16 cellular contexts compared by ENCODE assay signal in genomic region chr5:147400076-147400809, GRCh38.
DNase-seq lines count a peak whose midpoint lies in the region; TF ChIP-seq lines count a peak whose summit lies in the region.
"Had no signal": no experiment of that assay in that cellular context is flagged by ENCODE, and none has a peak within 500 bp of the region (broad histone marks: within the 10 kb centered on the region; RNA-seq: fewer than 3 reads in every experiment).

No MANE protein-coding gene starts in this region.

- WGBS in H9 (ENCODE audit: extremely low coverage, insufficient read length, low lambda C conversion rate): no CpG with 5 or more reads among the region's 7 CpGs
- WGBS in sigmoid colon, 2 donors: 60 to 81% methylated on average over 7 of the region's 7 CpGs

- H3K23me2 ChIP-seq in H9 (ENCODE audit: insufficient read length, low read depth, low read length, poor library complexity, severe bottlenecking): no peaks in the 10 kb centered on the region

- no peak overlapping the region for H4K5ac ChIP-seq in H9 (ENCODE audit: insufficient read length, low read depth, low read length)

- no peak overlapping the region for H3K9ac ChIP-seq in H9 (ENCODE audit: extremely low read depth, insufficient read length, low read length)

- H2AK5ac ChIP-seq in H9 (ENCODE audit: insufficient read length, low read length): no peak overlapping the region

- H2BK20ac ChIP-seq in H9 (ENCODE audit: low read depth, low read length, poor library complexity, severe bottlenecking): no peak overlapping the region

- H3K9me3 ChIP-seq in H9 (ENCODE audit: control insufficient read depth, low read depth, low read length): no peaks in the 10 kb centered on the region
- H3K9me3 ChIP-seq in ascending aorta: no peaks in the 10 kb centered on the region
- no peaks in the 10 kb centered on the region for H3K9me3 ChIP-seq in sigmoid colon

- no peaks in the 10 kb centered on the region for H3K79me1 ChIP-seq in H9 (ENCODE audit: insufficient read depth, low read depth, low read length, poor library complexity, severe bottlenecking)

- DNase-seq in H9: no peak
- DNase-seq in ascending aorta (ENCODE audit: low spot score in 2 of 2): no peak
- peak; percentile 88 for DNase-seq in fibroblast of villous mesenchyme (ENCODE audit: low read depth)
- no peak for DNase-seq in sigmoid colon
- DNase-seq in NCI-H1092 (lab: John Stamatoyannopoulos, UW): no peak
- DNase-seq in NCI-H69 (lab: John Stamatoyannopoulos, UW): no peak
- no peak for DNase-seq in MCF 10A (ENCODE audit: unreplicated experiment)
- no peak for DNase-seq in GM03348 (ENCODE audit: low spot score)
- DNase-seq: CD4-positive, CD25-positive, alpha-beta regulatory T cell; DMS79 treated with DMSO at 0.1 percent for 48 hours; HFFc6; NCI-H1417; NCI-H1930; NCI-H2171; NCI-H446 treated with DMSO at 0.1 percent for 48 hours; SHP77 treated with DMSO at 0.1 percent for 48 hours had no signal

- H3K36me3 ChIP-seq in ascending aorta: peaks cover 58 to 65% of the 10 kb centered on the region in 2 donors
- peaks cover 15 to 77% (median 52%) of the 10 kb centered on the region in 4 donors for H3K36me3 ChIP-seq in sigmoid colon

- no peak overlapping the region for H3K18ac ChIP-seq in H9 (ENCODE audit: insufficient read length, low read depth, low read length)

- no peak overlapping the region for H3K4me2 ChIP-seq in H9 (ENCODE audit: insufficient read depth, insufficient read length, low read length)

- no peaks in the 10 kb centered on the region for H3K4me1 ChIP-seq in H9 (ENCODE audit: insufficient read depth, low read length)
- peaks cover 14 to 23% of the 10 kb centered on the region in 2 donors for H3K4me1 ChIP-seq in ascending aorta
- H3K4me1 ChIP-seq in sigmoid colon: peaks cover 2 to 41% (median 26%) of the 10 kb centered on the region in 4 donors

- no peak overlapping the region for H2BK5ac ChIP-seq in H9 (ENCODE audit: insufficient read length, low read length)

- no peak overlapping the region for H3K56ac ChIP-seq in H9 (ENCODE audit: insufficient read length, low read depth, low read length)

- H3T11ph ChIP-seq in H9 (ENCODE audit: low read length): no peak overlapping the region

- no peak for TF ChIP-seq POLR2A in sigmoid colon (IDR thresholded peaks at IDR 0.05)

- CTCF ChIA-PET in MCF 10A (lab: Yijun Ruan, JAX): interaction anchor here (0.8 to 1.3 kb wide), 8 partner anchors 8 to 179 kb away, joined by 3 to 10 read pairs (median 4); no protein-coding TSS in a partner anchor

- H3K4me1 Mint-ChIP-seq in H9 (peaks cover 7 to 11% of the 10 kb centered on the region in 2 experiments), MCF 10A (ENCODE audit: insufficient read depth, unreplicated experiment) (peaks cover 20% of the 10 kb centered on the region)
- H3K4me1 Mint-ChIP-seq: CD4-positive, CD25-positive, alpha-beta regulatory T cell had no signal

- H3K27me3 Mint-ChIP-seq in H9 (ENCODE audit: low read depth) (no peaks in the 10 kb centered on the region), MCF 10A (ENCODE audit: insufficient read depth, unreplicated experiment) (no peaks in the 10 kb centered on the region)
- H3K27me3 Mint-ChIP-seq: CD4-positive, CD25-positive, alpha-beta regulatory T cell had no signal

- H3K14ac ChIP-seq in H9 (ENCODE audit: insufficient read depth, low read length): no peak overlapping the region

- H3K79me2 ChIP-seq in H9 (ENCODE audit: insufficient read depth, low read length): no peaks in the 10 kb centered on the region

- H3K27ac Mint-ChIP-seq in H9: peak overlapping the region in 2 of 3 experiments; percentile 61 to 70; a peak in 2 of 7 replicates
- H3K27ac Mint-ChIP-seq in MCF 10A (ENCODE audit: low read depth, unreplicated experiment): no peak overlapping the region
- H3K27ac Mint-ChIP-seq: CD4-positive, CD25-positive, alpha-beta regulatory T cell; HFFc6 had no signal

- H3K23ac ChIP-seq in H9 (ENCODE audit: insufficient read length, low read depth, low read length): no peak overlapping the region

- H3K36me3 Mint-ChIP-seq in H9 (ENCODE audit: insufficient read depth in 1 of 3, low read depth in 3 of 3): peaks cover 73 to 95% (median 92%) of the 10 kb centered on the region in 3 experiments
- H3K36me3 Mint-ChIP-seq in MCF 10A (ENCODE audit: insufficient read depth, unreplicated experiment): no peaks in the 10 kb centered on the region
- H3K36me3 Mint-ChIP-seq: CD4-positive, CD25-positive, alpha-beta regulatory T cell had no signal

- H2BK12ac ChIP-seq in H9 (ENCODE audit: insufficient read length, low read depth, low read length): no peak overlapping the region

- no peak overlapping the region for H3K4me3 ChIP-seq in ascending aorta
- no peak overlapping the region for H3K4me3 ChIP-seq in fibroblast of villous mesenchyme (ENCODE audit: low read depth, low read length)
- H3K4me3 ChIP-seq in sigmoid colon: no peak overlapping the region

- no peak overlapping the region for H4K91ac ChIP-seq in H9 (ENCODE audit: insufficient read length, low read depth, low read length)

- H3K4me3 Mint-ChIP-seq in H9: no peak overlapping the region
- no peak overlapping the region for H3K4me3 Mint-ChIP-seq in MCF 10A (ENCODE audit: unreplicated experiment)
- H3K4me3 Mint-ChIP-seq: CD4-positive, CD25-positive, alpha-beta regulatory T cell; HFFc6 had no signal

- no peaks in the 10 kb centered on the region for H3K27me3 ChIP-seq in H9 (ENCODE audit: insufficient read depth, low read length)
- no peaks in the 10 kb centered on the region for H3K27me3 ChIP-seq in ascending aorta
- H3K27me3 ChIP-seq in sigmoid colon: no peaks in the 10 kb centered on the region

- H4K20me1 ChIP-seq in H9 (ENCODE audit: control insufficient read depth, insufficient read depth, insufficient read length): no peaks in the 10 kb centered on the region

- BruUV-seq in MCF 10A (replicated peaks; lab: Mats Ljungman, UMichigan): no TSS peak

- POLR2A ChIA-PET in MCF 10A (lab: Yijun Ruan, JAX): no interaction called here

- TF ChIP-seq CTCF in H9 (conservative IDR thresholded peaks at IDR 0.05) (no peak), ascending aorta (IDR thresholded peaks at IDR 0.05) (no peak), fibroblast of villous mesenchyme (IDR thresholded peaks at IDR 0.05; ENCODE audit: insufficient read depth, low read depth, low read length) (no peak), sigmoid colon (IDR thresholded peaks at IDR 0.05) (no peak), MCF 10A (IDR thresholded peaks at IDR 0.05; ENCODE audit: unreplicated experiment) (no peak)

- H2BK15ac ChIP-seq in H9 (ENCODE audit: low read depth, low read length): no peak overlapping the region

- H4K8ac ChIP-seq in H9 (replicated peaks; ENCODE audit: insufficient read length, low read depth, low read length): no peak overlapping the region

- TF ChIP-seq EP300 in sigmoid colon (IDR thresholded peaks at IDR 0.05): no peak

- no peak overlapping the region for H3K27ac ChIP-seq in H9 (ENCODE audit: insufficient read length, low read depth, low read length)
- H3K27ac ChIP-seq in ascending aorta: peak overlapping the region; percentile 44 to 94
- peak overlapping the region in 3 of 4 donors; percentile 9 to 44 (median 36) for H3K27ac ChIP-seq in sigmoid colon

- H2AFZ ChIP-seq in H9 (ENCODE audit: low read length): no peak overlapping the region

- H3K4ac ChIP-seq in H9 (ENCODE audit: low read depth, low read length): no peak overlapping the region

- no peaks in the 10 kb centered on the region for H3K9me3 Mint-ChIP-seq in H9
- H3K9me3 Mint-ChIP-seq in MCF 10A (ENCODE audit: unreplicated experiment): no peaks in the 10 kb centered on the region
- H3K9me3 Mint-ChIP-seq: HFFc6 had no signal

- intact Hi-C loops in ascending aorta (cut with DNase I) (loop anchor here (5.0 kb wide), 3 partner anchors 107 to 177 kb away; no protein-coding TSS in a partner anchor), sigmoid colon (cut with DNase I) (loop anchor here (5.0 kb wide), 1 partner anchor 157 kb away; no protein-coding TSS in a partner anchor), MCF 10A (cut with micrococcal nuclease) (no loop called here)

- H2BK120ac ChIP-seq in H9 (ENCODE audit: low read depth, low read length, poor library complexity, severe bottlenecking): no peak overlapping the region
